ENCODE assay signal across 1 cellular context in genomic region chr1:24641646-24642151, GRCh38.
TF ChIP-seq lines count a peak whose summit lies in the region.

No MANE protein-coding gene starts in this region.

TF ChIP-seq in endothelial cell of umbilical vein, 7 proteins besides CTCF, POLR2A, EP300 and RAD21 (continued from another document):
- TF ChIP-seq MAX (IDR thresholded peaks at IDR 0.05; ENCODE audit: insufficient read depth, insufficient read length) (no peak), GATA2 (IDR thresholded peaks at IDR 0.05; ENCODE audit: insufficient read depth, insufficient read length, low read depth, low read length) (no peak), EZH2 (IDR thresholded peaks at IDR 0.05; ENCODE audit: borderline replicate concordance, low read depth, low read length, severe bottlenecking) (no peak)
TF ChIP-seq in endothelial cell of umbilical vein: peak in this region for 0.
